ENCODE assay signal across 8 cellular contexts in genomic region chr22:41382098-41382578, GRCh38. TPM values are rescaled to one million over a fixed set of nuclear protein-coding genes. Genes with fewer than 3 reads are reported as not detected.
DNase-seq lines count a peak whose midpoint lies in the region; ATAC-seq and TF ChIP-seq lines count a peak whose summit lies in the region.

No MANE protein-coding gene starts in this region.

- DNase-seq in SKM-1 treated with dmso at 0.1 percent for 144 hours (lab: John Stamatoyannopoulos, UW; ENCODE audit: unreplicated experiment), result peak; percentile 18
- DNase-seq in SKM-1 (lab: John Stamatoyannopoulos, UW; ENCODE audit: unreplicated experiment), result no peak
- DNase-seq in RPMI8226, result peak; percentile 60
- DNase-seq in activated naive CD4-positive, alpha-beta T cell treated with anti-CD3 and anti-CD28 coated beads, Interleukin-2, amount 50 U/mL, for 72 hours (ENCODE audit: low spot score in 2 of 2), result peak in 1 of 2 donors; percentile 69
- peak; percentile 82 for DNase-seq in Right ventricle myocardium inferior (ENCODE audit: missing footprints)
- peak; percentile 89 for DNase-seq in upper lobe of right lung

- H2AFZ ChIP-seq in parathyroid adenoma, result peak overlapping the region; percentile 63

- H3K27me3 ChIP-seq in parathyroid adenoma (ENCODE audit: control insufficient read depth, insufficient read depth, low read length) (no peaks in the 10 kb centered on the region), upper lobe of right lung (no peaks in the 10 kb centered on the region)

- intact Hi-C loops in Right ventricle myocardium inferior (cut with DNase I) (loop anchor here (5.0 kb wide), 1 partner anchor 95 kb away; the partner anchor contains the start of gene RANGAP1), upper lobe of right lung (cut with DNase I) (no loop called here)

- H3K9me3 Mint-ChIP-seq in activated naive CD4-positive, alpha-beta T cell treated with anti-CD3 and anti-CD28 coated beads, Interleukin-2, amount 50 U/mL, for 72 hours, result no peaks in the 10 kb centered on the region

- peak overlapping the region; percentile 94 for H3K4me2 ChIP-seq in parathyroid adenoma (ENCODE audit: low read length)

- peak overlapping the region; percentile 96 for H3K4me3 ChIP-seq in parathyroid adenoma (ENCODE audit: low read depth, low read length)
- peak overlapping the region; percentile 88 for H3K4me3 ChIP-seq in upper lobe of right lung

- no peaks in the 10 kb centered on the region for H3K79me2 ChIP-seq in parathyroid adenoma

- H3K27ac ChIP-seq in parathyroid adenoma (peak overlapping the region; percentile 96), upper lobe of right lung (peak overlapping the region; percentile 99)

- TF ChIP-seq CTCF in parathyroid adenoma (IDR thresholded peaks at IDR 0.05) (no peak), upper lobe of right lung (IDR thresholded peaks at IDR 0.05) (no peak)

- peak overlapping the region; percentile 92 to 96 for H3K27ac Mint-ChIP-seq in activated naive CD4-positive, alpha-beta T cell treated with anti-CD3 and anti-CD28 coated beads, Interleukin-2, amount 50 U/mL, for 72 hours

- H3K9ac ChIP-seq in parathyroid adenoma, result peak overlapping the region; percentile 28

- peak; percentile 29 for ATAC-seq in HG02981 (IDR thresholded peaks at IDR 0.05; ENCODE audit: unreplicated experiment)
- ATAC-seq in activated naive CD4-positive, alpha-beta T cell treated with anti-CD3 and anti-CD28 coated beads, Interleukin-2, amount 50 U/mL, for 72 hours, result peak; percentile 36 to 57
- peak; percentile 61 for ATAC-seq in Right ventricle myocardium inferior
- peak; percentile 61 for ATAC-seq in upper lobe of right lung

- H3K36me3 ChIP-seq in parathyroid adenoma (ENCODE audit: control insufficient read depth, insufficient read depth, low read length), result no peaks in the 10 kb centered on the region
- H3K36me3 ChIP-seq in upper lobe of right lung, result no peaks in the 10 kb centered on the region

- H3K4me1 ChIP-seq in parathyroid adenoma (peaks cover 7% of the 10 kb centered on the region), upper lobe of right lung (peaks cover 14% of the 10 kb centered on the region)

- H3K9me3 ChIP-seq in parathyroid adenoma (ENCODE audit: control insufficient read depth, low read length) (no peaks in the 10 kb centered on the region), upper lobe of right lung (no peaks in the 10 kb centered on the region)

- H3K36me3 Mint-ChIP-seq in activated naive CD4-positive, alpha-beta T cell treated with anti-CD3 and anti-CD28 coated beads, Interleukin-2, amount 50 U/mL, for 72 hours, result no peaks in the 10 kb centered on the region

RNA-seq across cellular contexts. Expression of gene TEF, which starts 0.4 kb away (rescaled TPM):
- 10 to 100 TPM in 1 of 2 donors, 1 to 10 TPM in 1; 1.9 to 15.8 TPM for total RNA-seq in activated naive CD4-positive, alpha-beta T cell treated with anti-CD3 and anti-CD28 coated beads, Interleukin-2, amount 50 U/mL, for 72 hours
- total RNA-seq in Right ventricle myocardium inferior, result 23.5 TPM
- 45.6 TPM for total RNA-seq in upper lobe of right lung
